Comparison of ENCODE assay signal across 9 cellular contexts in the genomic region with DNA sequence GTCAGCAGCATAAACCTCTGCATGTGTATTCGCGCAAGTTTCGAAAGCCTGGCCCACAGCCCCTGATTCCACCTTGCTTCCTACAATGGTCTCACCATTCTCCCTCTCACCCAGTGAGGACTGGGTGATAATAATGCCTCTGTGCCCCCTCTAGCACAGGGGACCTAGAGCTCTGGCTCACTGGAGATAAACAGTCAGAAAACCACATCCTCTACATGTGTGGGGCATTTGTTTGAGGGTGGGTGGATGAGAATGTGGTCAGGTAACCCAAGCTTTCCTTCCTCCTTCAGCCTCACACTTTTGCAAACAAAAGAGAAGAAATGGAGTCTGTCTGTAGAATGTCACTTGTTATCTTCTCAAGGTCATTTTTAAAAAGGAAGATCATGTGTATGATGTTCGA.
DNase-seq lines count a peak whose midpoint lies in the region; ATAC-seq, FAIRE-seq and TF ChIP-seq lines count a peak whose summit lies in the region.
"Had no signal": no experiment of that assay in that cellular context is flagged by ENCODE, and none has a peak within 500 bp of the region (broad histone marks: within the 10 kb centered on the region; RNA-seq: fewer than 3 reads in every experiment).

No MANE protein-coding gene starts in this region.

- H3K27ac ChIP-seq in GM12878 (ENCODE audit: control insufficient read depth, insufficient read depth) (no peak overlapping the region), neural progenitor cell (no peak overlapping the region)

- H3K4me1 ChIP-seq in GM12878 (ENCODE audit: control insufficient read depth, insufficient read depth, low read length) = peaks cover 6% of the 10 kb centered on the region; the same call in 1 of the 2 replicates
- peaks cover 17% of the 10 kb centered on the region for H3K4me1 ChIP-seq in neural progenitor cell

- 0 out of 4 replicates have a peak, but pooled peaks cover 0 to 3% of the 10 kb centered on the region in 2 experiments for H3K27me3 ChIP-seq in GM12878 (replicated peaks in 1 of 2; ENCODE audit: control insufficient read depth in 2 of 2, insufficient read depth in 2 of 2, low read length in 1 of 2)
- H3K27me3 ChIP-seq in neural progenitor cell = no peaks in the 10 kb centered on the region

- ATAC-seq in GM21367 (IDR thresholded peaks at IDR 0.05; ENCODE audit: unreplicated experiment) (peak; percentile 70), HG03565 (IDR thresholded peaks at IDR 0.05; ENCODE audit: unreplicated experiment) (peak; percentile 87), GM12878 (peak; percentile 98), Right ventricle myocardium superior (ENCODE audit: poor library complexity) (no peak)

- POLR2A ChIA-PET in GM10248 (lab: Yijun Ruan, JAX) = no interaction called here
- POLR2A ChIA-PET in GM12878 (lab: Charles Lee) = interaction anchor here (0.6 to 1.0 kb wide), 2 partner anchors 10 to 11 kb away, joined by 3 read pairs; no protein-coding TSS in a partner anchor

- H3K36me3 ChIP-seq in GM12878 (ENCODE audit: control insufficient read depth in 2 of 2, insufficient read depth in 2 of 2, low read length in 1 of 2) (no peaks in the 10 kb centered on the region), neural progenitor cell (no peaks in the 10 kb centered on the region)

- intact Hi-C loops in GM12878 (cut with micrococcal nuclease; ENCODE audit: unreplicated experiment) = no loop called here
- intact Hi-C loops in Right ventricle myocardium superior (cut with DNase I) = no loop called here

- no peaks in the 10 kb centered on the region for H3K27me3 Mint-ChIP-seq in neural progenitor cell (ENCODE audit: insufficient read depth, low read depth)

- H4K20me1 ChIP-seq in GM12878 (ENCODE audit: control insufficient read depth, insufficient read depth) (no peaks in the 10 kb centered on the region), neural progenitor cell (ENCODE audit: low read depth) (no peaks in the 10 kb centered on the region)

- no peaks in the 10 kb centered on the region for H3K9me3 Mint-ChIP-seq in neural progenitor cell

- peak; percentile 77 for FAIRE-seq in GM12878 (lab: Jason Lieb, UNC)

- H3K9me3 ChIP-seq in GM12878 (replicated peaks; ENCODE audit: control insufficient read depth, insufficient read depth, low read length) = no peaks in the 10 kb centered on the region
- no peaks in the 10 kb centered on the region for H3K9me3 ChIP-seq in neural progenitor cell (ENCODE audit: low read depth)

- BruUV-seq in GM12878 (replicated peaks; lab: Mats Ljungman, UMichigan) = no TSS peak

- H3F3A ChIP-seq in neural progenitor cell (ENCODE audit: low read depth) = no peaks in the 10 kb centered on the region

- peak in 1 of 2 experiments; percentile 61; a peak in 2 of 4 replicates for TF ChIP-seq EP300 in GM12878 (IDR thresholded peaks at IDR 0.05; ENCODE audit: borderline replicate concordance in 1 of 2, control insufficient read depth in 1 of 2, low read depth in 2 of 2, low read length in 2 of 2)

- TF ChIP-seq CTCF in GM10248 (IDR thresholded peaks at IDR 0.05; ENCODE audit: control extremely low read depth, extremely low read depth, low read depth, missing control alignments) = no peak
- TF ChIP-seq CTCF in GM12878 (IDR thresholded peaks at IDR 0.05 in 2 of 3, conservative IDR thresholded peaks at IDR 0.05 in 1 of 3; ENCODE audit: control insufficient read depth in 2 of 3, extremely low read depth in 1 of 3, insufficient read depth in 1 of 3, low read depth in 3 of 3, low read length in 3 of 3) = no peak
- no peak for TF ChIP-seq CTCF in neural progenitor cell (IDR thresholded peaks at IDR 0.05)

- 65% methylated on average over 4 of the region's 4 CpGs for WGBS in GM12878 (ENCODE audit: insufficient coverage, insufficient replicate concordance, low lambda C conversion rate, missing lambda C conversion rate)

- CTCF ChIA-PET in GM10248 (lab: Yijun Ruan, JAX) (interaction anchor here (0.7 to 1.6 kb wide), 3 partner anchors 9 to 13 kb away, joined by 3 to 5 read pairs (median 3); no protein-coding TSS in a partner anchor), GM12878 (lab: Yijun Ruan, JAX) (interaction anchor here (0.8 to 1.8 kb wide), 6 partner anchors 10 to 379 kb away, joined by 3 to 8 read pairs (median 4); no protein-coding TSS in a partner anchor)

- H3K4me3 ChIP-seq in GM12878 (no peak overlapping the region), neural progenitor cell (no peak overlapping the region)

- H3K9ac ChIP-seq in GM12878 (ENCODE audit: control insufficient read depth, insufficient read depth, low read length) (no peak overlapping the region), neural progenitor cell (no peak overlapping the region)

- H2AFZ ChIP-seq in GM12878 (ENCODE audit: control insufficient read depth, low read depth, low read length) (no peak overlapping the region), neural progenitor cell (replicated peaks) (no peak overlapping the region)

- DNase-seq in GM10248 (ENCODE audit: extremely low spot score) = peak; percentile 22
- DNase-seq in GM12878 (ENCODE audit: low read depth, low spot score) = peak; percentile 42
- no peak for DNase-seq in SIG-M5 (lab: John Stamatoyannopoulos, UW)
- DNase-seq in Right ventricle myocardium superior = no peak
- DNase-seq in neural progenitor cell (ENCODE audit: low spot score) = no peak
- DNase-seq in dermis blood vessel endothelial cell = no peak
- DNase-seq: foreskin melanocyte had no signal

- H3K4me1 Mint-ChIP-seq in neural progenitor cell = peaks cover 23% of the 10 kb centered on the region

- H3K4me3 Mint-ChIP-seq in neural progenitor cell = no peak overlapping the region

- H3K36me3 Mint-ChIP-seq in neural progenitor cell = no peaks in the 10 kb centered on the region

- H3K4me2 ChIP-seq in GM12878 (ENCODE audit: control insufficient read depth, insufficient read depth) (no peak overlapping the region; the same call in 1 of the 2 replicates), neural progenitor cell (no peak overlapping the region)

- RAD21 ChIA-PET in GM12878 (lab: Charles Lee; ENCODE audit: unreplicated experiment) = interaction anchor here (1.1 to 2.1 kb wide), 6 partner anchors 8 to 90 kb away, joined by 3 to 6 read pairs (median 3); no protein-coding TSS in a partner anchor

- no peak overlapping the region for H3K27ac Mint-ChIP-seq in neural progenitor cell

- TF ChIP-seq RAD21 in GM12878 (IDR thresholded peaks at IDR 0.05; ENCODE audit: insufficient read depth, low read depth, low read length) = no peak

- H3K79me2 ChIP-seq in GM12878 (ENCODE audit: control insufficient read depth, insufficient read depth, low read length) = no peaks in the 10 kb centered on the region
- H3K79me2 ChIP-seq in neural progenitor cell (ENCODE audit: low read depth) = no peaks in the 10 kb centered on the region

- TF ChIP-seq POLR2A in GM12878 (IDR thresholded peaks at IDR 0.05; ENCODE audit: low read depth, low read length) = no peak

- in situ Hi-C loops in GM12878 (cut with MboI) = no loop called here

- SMC1A ChIA-PET in GM12878 (lab: Charles Lee; ENCODE audit: uncharacterized antibody, unreplicated experiment) = interaction anchor here (1.0 to 3.4 kb wide), 9 partner anchors 9 to 182 kb away, joined by 3 to 22 read pairs (median 5); no protein-coding TSS in a partner anchor

TF ChIP-seq in GM12878, 131 proteins besides CTCF, POLR2A, EP300 and RAD21 (continues in another document):
- TF ChIP-seq KDM1A (IDR thresholded peaks at IDR 0.05; ENCODE audit: borderline replicate concordance) = no peak
- TF ChIP-seq NBN (IDR thresholded peaks at IDR 0.05) = peak; percentile 57; the same call in 1 of the 2 replicates
- TF ChIP-seq, protein P1, sequence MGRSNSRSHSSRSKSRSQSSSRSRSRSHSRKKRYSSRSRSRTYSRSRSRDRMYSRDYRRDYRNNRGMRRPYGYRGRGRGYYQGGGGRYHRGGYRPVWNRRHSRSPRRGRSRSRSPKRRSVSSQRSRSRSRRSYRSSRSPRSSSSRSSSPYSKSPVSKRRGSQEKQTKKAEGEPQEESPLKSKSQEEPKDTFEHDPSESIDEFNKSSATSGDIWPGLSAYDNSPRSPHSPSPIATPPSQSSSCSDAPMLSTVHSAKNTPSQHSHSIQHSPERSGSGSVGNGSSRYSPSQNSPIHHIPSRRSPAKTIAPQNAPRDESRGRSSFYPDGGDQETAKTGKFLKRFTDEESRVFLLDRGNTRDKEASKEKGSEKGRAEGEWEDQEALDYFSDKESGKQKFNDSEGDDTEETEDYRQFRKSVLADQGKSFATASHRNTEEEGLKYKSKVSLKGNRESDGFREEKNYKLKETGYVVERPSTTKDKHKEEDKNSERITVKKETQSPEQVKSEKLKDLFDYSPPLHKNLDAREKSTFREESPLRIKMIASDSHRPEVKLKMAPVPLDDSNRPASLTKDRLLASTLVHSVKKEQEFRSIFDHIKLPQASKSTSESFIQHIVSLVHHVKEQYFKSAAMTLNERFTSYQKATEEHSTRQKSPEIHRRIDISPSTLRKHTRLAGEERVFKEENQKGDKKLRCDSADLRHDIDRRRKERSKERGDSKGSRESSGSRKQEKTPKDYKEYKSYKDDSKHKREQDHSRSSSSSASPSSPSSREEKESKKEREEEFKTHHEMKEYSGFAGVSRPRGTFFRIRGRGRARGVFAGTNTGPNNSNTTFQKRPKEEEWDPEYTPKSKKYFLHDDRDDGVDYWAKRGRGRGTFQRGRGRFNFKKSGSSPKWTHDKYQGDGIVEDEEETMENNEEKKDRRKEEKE (IDR thresholded peaks at IDR 0.05) = no peak
- TF ChIP-seq, protein P2, sequence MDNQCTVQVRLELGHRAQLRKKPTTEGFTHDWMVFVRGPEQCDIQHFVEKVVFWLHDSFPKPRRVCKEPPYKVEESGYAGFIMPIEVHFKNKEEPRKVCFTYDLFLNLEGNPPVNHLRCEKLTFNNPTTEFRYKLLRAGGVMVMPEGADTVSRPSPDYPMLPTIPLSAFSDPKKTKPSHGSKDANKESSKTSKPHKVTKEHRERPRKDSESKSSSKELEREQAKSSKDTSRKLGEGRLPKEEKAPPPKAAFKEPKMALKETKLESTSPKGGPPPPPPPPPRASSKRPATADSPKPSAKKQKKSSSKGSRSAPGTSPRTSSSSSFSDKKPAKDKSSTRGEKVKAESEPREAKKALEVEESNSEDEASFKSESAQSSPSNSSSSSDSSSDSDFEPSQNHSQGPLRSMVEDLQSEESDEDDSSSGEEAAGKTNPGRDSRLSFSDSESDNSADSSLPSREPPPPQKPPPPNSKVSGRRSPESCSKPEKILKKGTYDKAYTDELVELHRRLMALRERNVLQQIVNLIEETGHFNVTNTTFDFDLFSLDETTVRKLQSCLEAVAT (IDR thresholded peaks at IDR 0.05) = peak; percentile 77
- peak; percentile 55 to 65; a peak in 2 of 4 replicates for TF ChIP-seq IKZF2 (IDR thresholded peaks at IDR 0.05)
- TF ChIP-seq ZBED1 (IDR thresholded peaks at IDR 0.05; ENCODE audit: borderline replicate concordance) = no peak
- TF ChIP-seq MEF2B (IDR thresholded peaks at IDR 0.05; ENCODE audit: partially characterized antibody, poor library complexity, severe bottlenecking) = peak; percentile 64
- TF ChIP-seq SIN3A (IDR thresholded peaks at IDR 0.05; ENCODE audit: low read depth, low read length) = no peak

Comparison
In these comparisons a context has a peak if more than half of its experiments do, and no peak if none do; other contexts are left out.
1. DNase-seq: peak in GM10248 (single experiment) and GM12878 (single experiment); none in SIG-M5 (single experiment), Right ventricle myocardium superior (single experiment), neural progenitor cell (single experiment) and dermis blood vessel endothelial cell (single experiment).